In the genomic region with DNA sequence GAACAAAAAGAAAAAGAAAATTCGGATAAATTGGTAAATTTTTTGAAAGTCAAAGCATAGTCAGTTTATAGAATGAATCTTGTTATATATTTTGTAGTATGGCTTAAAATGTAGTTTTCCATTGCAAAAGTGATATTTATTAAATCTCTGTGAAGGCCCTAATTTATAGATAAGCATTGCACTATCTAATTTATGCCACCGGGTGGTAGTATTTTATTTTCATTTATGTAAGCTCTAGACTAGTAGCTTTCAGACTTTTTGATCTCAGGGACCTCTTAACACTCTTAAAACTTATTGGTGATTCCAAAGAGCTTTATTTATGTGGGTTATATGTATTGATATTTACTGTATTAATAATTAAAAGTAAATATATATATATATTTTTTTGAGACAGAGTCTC, we compare ENCODE assay signal across 9 cellular contexts.
DNase-seq lines count a peak whose midpoint lies in the region; ATAC-seq and TF ChIP-seq lines count a peak whose summit lies in the region.
"Had no signal": no experiment of that assay in that cellular context is flagged by ENCODE, and none has a peak within 500 bp of the region (broad histone marks: within the 10 kb centered on the region; RNA-seq: fewer than 3 reads in every experiment).

No MANE protein-coding gene starts in this region.

- peaks cover 36% of the 10 kb centered on the region for H3K36me3 ChIP-seq in RWPE2 (ENCODE audit: low read depth)
- peaks cover 4% of the 10 kb centered on the region for H3K36me3 ChIP-seq in brain microvascular endothelial cell (replicated peaks)

- H3K27me3 ChIP-seq in RWPE2 (ENCODE audit: insufficient read depth, poor library complexity, severe bottlenecking) (no peaks in the 10 kb centered on the region), brain microvascular endothelial cell (replicated peaks) (no peaks in the 10 kb centered on the region)

- ATAC-seq in RWPE2 (ENCODE audit: low read depth) (peak; percentile 27; the same call in 1 of the 3 replicates), GM19452 (IDR thresholded peaks at IDR 0.05; ENCODE audit: unreplicated experiment) (no peak)

- in situ Hi-C loops in ACHN (cut with HindIII; ENCODE audit: low pct_ligation_motif_present, low pct_unique_long_range_greater_than_20kb, low sequenced_read_pairs) (no loop called here), brain microvascular endothelial cell (cut with HindIII; ENCODE audit: low pct_ligation_motif_present, low sequenced_read_pairs) (no loop called here)

- H3K27ac ChIP-seq in RWPE2 (ENCODE audit: poor library complexity, severe bottlenecking) = no peak overlapping the region
- no peak overlapping the region for H3K27ac ChIP-seq in coronary artery
- H3K27ac ChIP-seq in brain microvascular endothelial cell = no peak overlapping the region

- no peaks in the 10 kb centered on the region for H3K4me1 ChIP-seq in RWPE2 (ENCODE audit: insufficient read depth, poor library complexity, severe bottlenecking)

- no peaks in the 10 kb centered on the region for H3K9me3 ChIP-seq in RWPE2 (ENCODE audit: severe bottlenecking)

- TF ChIP-seq CTCF in GM12873 (IDR thresholded peaks at IDR 0.05; ENCODE audit: insufficient read depth, low read depth, low read length, missing control alignments) = peak; percentile 17
- TF ChIP-seq CTCF in RWPE2 (IDR thresholded peaks at IDR 0.05; ENCODE audit: poor library complexity, severe bottlenecking) = peak; percentile 24
- no peak for TF ChIP-seq CTCF in coronary artery (IDR thresholded peaks at IDR 0.05)
- TF ChIP-seq CTCF in brain microvascular endothelial cell (IDR thresholded peaks at IDR 0.05; ENCODE audit: low read depth, low read length, missing control alignments) = no peak

- DNase-seq in ACHN (peak; percentile 47), RWPE2 (ENCODE audit: low spot score) (no peak), globus pallidus (ENCODE audit: low spot score) (peak; percentile 35), coronary artery (ENCODE audit: low spot score) (no peak), brain microvascular endothelial cell (no peak)
- DNase-seq in activated CD4-positive, CD25-positive, alpha-beta regulatory T cell (lab: John Stamatoyannopoulos, UW) = no peak
- DNase-seq: stimulated activated CD8-positive, alpha-beta memory T cell treated with anti-CD3 and anti-CD28 coated beads, Interleukin-4, amount 100 ng/mL, for 48 hours had no signal

- no peak overlapping the region for H3K4me3 ChIP-seq in RWPE2 (ENCODE audit: severe bottlenecking)
- no peak overlapping the region for H3K4me3 ChIP-seq in coronary artery
- H3K4me3 ChIP-seq in brain microvascular endothelial cell (ENCODE audit: low read depth, low read length) = no peak overlapping the region

Comparison
In these comparisons a context has a peak if more than half of its experiments do, and no peak if none do; other contexts are left out.
1. DNase-seq: peak in ACHN (single experiment) and globus pallidus (single experiment); none in RWPE2 (single experiment), coronary artery (single experiment), brain microvascular endothelial cell (single experiment) and activated CD4-positive, CD25-positive, alpha-beta regulatory T cell (0 of 4).
2. CTCF ChIP-seq: peak in GM12873 (single experiment) and RWPE2 (single experiment); none in coronary artery (single experiment) and brain microvascular endothelial cell (single experiment).